Comparison of ENCODE assay signal across 1 cellular context in genomic region chr6:112680076-112680475, GRCh38.
TF ChIP-seq lines count a peak whose summit lies in the region.

No MANE protein-coding gene starts in this region.

TF ChIP-seq in SK-N-SH, 30 proteins besides CTCF, POLR2A, EP300 and RAD21 (continued from another document):
- no peak for TF ChIP-seq CHD2 (IDR thresholded peaks at IDR 0.05; ENCODE audit: low read length, partially characterized antibody)
